15 cellular contexts compared by ENCODE assay signal in genomic region chr3:194198938-194199337, GRCh38.
"Had no signal": no experiment of that assay in that cellular context is flagged by ENCODE, and none has a peak within 500 bp of the region (broad histone marks: within the 10 kb centered on the region; RNA-seq: fewer than 3 reads in every experiment).

No MANE protein-coding gene starts in this region.

- DNase-seq: activated CD4-positive, alpha-beta T cell treated with anti-CD3 and anti-CD28 coated beads, Interleukin-2, amount 50 U/mL, for 1 hour; activated CD4-positive, CD25-positive, alpha-beta regulatory T cell; activated naive CD4-positive, alpha-beta T cell treated with anti-CD3 and anti-CD28 coated beads, Interleukin-2, amount 50 U/mL, for 16 hours; adrenal gland; esophagus squamous epithelium; foreskin fibroblast; immature natural killer cell; lower lobe of right lung; midbrain; naive thymus-derived CD4-positive, alpha-beta T cell; psoas muscle; spleen; stimulated activated CD4-positive, alpha-beta T cell treated with anti-CD3 and anti-CD28 coated beads, Interleukin-2, amount 100 ng/mL, for 24 hours; stimulated activated naive B cell treated with anti-CD40 and anti-IgM and Interleukin-4, amounts not matched to agents 10 μg/mL and 1 μg/mL and 100 μg/mL, for 72 hours had no signal

- H3K9me3 ChIP-seq: adrenal gland, esophagus squamous epithelium, lower lobe of right lung, psoas muscle, spleen had no signal

- H3K36me3 ChIP-seq: adrenal gland, esophagus squamous epithelium, lower lobe of right lung, spleen had no signal

- H3K27ac ChIP-seq: adrenal gland, esophagus squamous epithelium, lower lobe of right lung, psoas muscle, spleen had no signal

- H3K4me3 ChIP-seq: adrenal gland, esophagus squamous epithelium, lower lobe of right lung, psoas muscle, spleen had no signal

- ATAC-seq: lower lobe of right lung; naive thymus-derived CD4-positive, alpha-beta T cell; psoas muscle; sciatic nerve had no signal

- H3K4me1 ChIP-seq: adrenal gland had no signal
